ENCODE assay signal across 29 cellular contexts in the genomic region with DNA sequence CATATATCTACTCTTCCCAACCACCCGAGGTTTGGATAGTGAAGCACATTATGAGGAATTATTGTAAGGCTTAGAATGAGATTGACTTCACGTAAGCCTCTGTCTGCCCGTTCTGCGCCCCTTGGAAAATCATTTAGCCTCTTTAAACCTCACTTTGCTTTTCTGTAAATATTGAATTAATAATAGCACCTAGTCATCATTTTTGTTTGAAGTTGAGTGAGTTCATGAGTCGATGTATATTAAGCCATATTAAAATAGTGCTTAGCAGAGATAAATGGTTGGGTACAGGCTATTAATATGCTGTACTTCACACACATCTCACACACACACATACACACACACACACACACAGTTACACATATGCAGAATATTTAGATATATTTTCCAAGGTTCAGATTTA.
DNase-seq lines count a peak whose midpoint lies in the region; ATAC-seq, FAIRE-seq and TF ChIP-seq lines count a peak whose summit lies in the region.
"Had no signal": no experiment of that assay in that cellular context is flagged by ENCODE, and none has a peak within 500 bp of the region (broad histone marks: within the 10 kb centered on the region; RNA-seq: fewer than 3 reads in every experiment).

No MANE protein-coding gene starts in this region.

- TF ChIP-seq CTCF in HepG2 (CRISPR knock-in tag; IDR thresholded peaks at IDR 0.05): no peak
- TF ChIP-seq CTCF in right lobe of liver (IDR thresholded peaks at IDR 0.05): no peak
- no peak for TF ChIP-seq CTCF in A549 (IDR thresholded peaks at IDR 0.05)

- H4K20me1 ChIP-seq in HepG2 (ENCODE audit: insufficient read depth, low read length): no peaks in the 10 kb centered on the region
- H4K20me1 ChIP-seq: BLaER1; BLaER1 treated with 17β-estradiol and CSF1 and Interleukin-3, amounts not matched to agents 10 nM and 100 nM had no signal

- no peak overlapping the region for H3K4me3 ChIP-seq in HepG2 (replicated peaks in 1 of 3; ENCODE audit: insufficient read depth in 1 of 3, low read depth in 2 of 3, low read length in 3 of 3)
- no peak overlapping the region for H3K4me3 ChIP-seq in right lobe of liver
- no peak overlapping the region for H3K4me3 ChIP-seq in A549
- H3K4me3 ChIP-seq: BLaER1; BLaER1 treated with 17β-estradiol and CSF1 and Interleukin-3, amounts not matched to agents 10 nM and 100 nM had no signal

- BruUV-seq in HepG2 (replicated peaks; lab: Mats Ljungman, UMichigan): no TSS peak

- H3K9ac ChIP-seq in HepG2 (ENCODE audit: insufficient read depth, low read depth, low read length): no peak overlapping the region
- H3K9ac ChIP-seq: BLaER1; BLaER1 treated with 17β-estradiol and CSF1 and Interleukin-3, amounts not matched to agents 10 nM and 100 nM had no signal

- WGBS in HepG2 (ENCODE audit: low lambda C conversion rate): 7% methylated on average over 5 of the region's 5 CpGs
- WGBS in right lobe of liver (ENCODE audit: insufficient coverage, low coverage, low lambda C conversion rate, missing lambda C conversion rate): 54% methylated on average over 5 of the region's 5 CpGs
- WGBS in A549 (ENCODE audit: missing lambda C conversion rate): 61% methylated on average over 5 of the region's 5 CpGs

- no peaks in the 10 kb centered on the region for H3K79me2 ChIP-seq in HepG2 (ENCODE audit: insufficient read depth, low read length)

- intact Hi-C loops in HepG2 (cut with micrococcal nuclease; ENCODE audit: unreplicated experiment) (no loop called here), right lobe of liver (cut with DNase I) (no loop called here)

- H3K27me3 ChIP-seq in HepG2 (ENCODE audit: control insufficient read depth in 1 of 2, insufficient read depth in 2 of 2, low read length in 2 of 2) (no peaks in the 10 kb centered on the region), right lobe of liver (no peaks in the 10 kb centered on the region)
- H3K27me3 ChIP-seq: BE2C; BLaER1; BLaER1 treated with 17β-estradiol and CSF1 and Interleukin-3, amounts not matched to agents 10 nM and 100 nM had no signal

- TF ChIP-seq RAD21 in HepG2 (CRISPR knock-in tag; IDR thresholded peaks at IDR 0.05) (no peak), A549 (conservative IDR thresholded peaks at IDR 0.05 in 1 of 2, IDR thresholded peaks at IDR 0.05 in 1 of 2) (no peak)

- H3K4me2 ChIP-seq in HepG2 (ENCODE audit: low read depth, low read length): no peak overlapping the region
- no peak overlapping the region for H3K4me2 ChIP-seq in A549
- H3K4me2 ChIP-seq: BLaER1; BLaER1 treated with 17β-estradiol and CSF1 and Interleukin-3, amounts not matched to agents 10 nM and 100 nM had no signal

- CTCF ChIA-PET in HepG2 (lab: Yijun Ruan, JAX; ENCODE audit: low intra/inter-chr PET ratio, low total read pairs) (no interaction called here), A549 (lab: Yijun Ruan, JAX) (no interaction called here)

- in situ Hi-C loops in HepG2 (cut with HindIII; ENCODE audit: extremely low pct_ligation_motif_present, low pct_unique_long_range_greater_than_20kb): no loop called here

- ATAC-seq in HepG2 (no peak), right lobe of liver (no peak), A549 (no peak)
- ATAC-seq: CD8-positive, alpha-beta T cell had no signal

- DNase-seq in HepG2 (ENCODE audit: low spot score) (no peak), right lobe of liver (no peak), A549 (ENCODE audit: low read depth in 1 of 2, low spot score in 1 of 2) (no peak), iPS-NIHi7 (ENCODE audit: extremely low spot score) (no peak)
- DNase-seq: 8988T; ACHN; AML-193; BE2C; C1 segment of cervical spinal cord; Caco-2; Calu3; CD4-positive, alpha-beta memory T cell; CD4-positive, alpha-beta T cell; CD4-positive, CD25-positive, alpha-beta regulatory T cell; CD8-positive, alpha-beta memory T cell; CD8-positive, alpha-beta T cell; COR-L47; DMS 273 treated with DMSO at 0.1 percent for 48 hours; DMS153; DMS53; DMS79; DMS79 treated with DMSO at 0.1 percent for 48 hours; DND-41; EL had no signal

- no peak for TF ChIP-seq EP300 in HepG2 (IDR thresholded peaks at IDR 0.05; ENCODE audit: low read depth in 2 of 2, low read length in 2 of 2)
- TF ChIP-seq EP300 in HepG2 (CRISPR knock-in tag; IDR thresholded peaks at IDR 0.05; ENCODE audit: borderline replicate concordance): no peak
- TF ChIP-seq EP300 in A549 (IDR thresholded peaks at IDR 0.05): no peak

- no peaks in the 10 kb centered on the region for H3K4me1 ChIP-seq in HepG2 (ENCODE audit: insufficient read depth, low read length)
- H3K4me1 ChIP-seq in right lobe of liver: no peaks in the 10 kb centered on the region
- no peaks in the 10 kb centered on the region for H3K4me1 ChIP-seq in A549
- H3K4me1 ChIP-seq: BE2C; BLaER1; BLaER1 treated with 17β-estradiol and CSF1 and Interleukin-3, amounts not matched to agents 10 nM and 100 nM; Caco-2 had no signal

- POLR2A ChIA-PET in HepG2 (lab: Yijun Ruan, JAX) (no interaction called here), A549 (lab: Yijun Ruan, JAX) (no interaction called here)

- H2AFZ ChIP-seq in HepG2 (ENCODE audit: low read length): no peak overlapping the region

- TF ChIP-seq POLR2A in HepG2 (IDR thresholded peaks at IDR 0.05; ENCODE audit: insufficient read depth in 1 of 2, low read depth in 2 of 2, low read length in 2 of 2) (no peak), right lobe of liver (IDR thresholded peaks at IDR 0.05) (no peak), A549 (IDR thresholded peaks at IDR 0.05; ENCODE audit: low read length) (no peak)

- no peaks in the 10 kb centered on the region for H3K9me3 ChIP-seq in HepG2 (ENCODE audit: low read length)
- no peaks in the 10 kb centered on the region for H3K9me3 ChIP-seq in right lobe of liver
- H3K9me3 ChIP-seq in A549: no peaks in the 10 kb centered on the region
- H3K9me3 ChIP-seq: BE2C; BLaER1; BLaER1 treated with 17β-estradiol and CSF1 and Interleukin-3, amounts not matched to agents 10 nM and 100 nM; Caco-2 had no signal

- H3K36me3 ChIP-seq in HepG2 (replicated peaks in 1 of 2; ENCODE audit: control insufficient read depth in 1 of 2, insufficient read depth in 2 of 2, low read length in 2 of 2) (no peaks in the 10 kb centered on the region), right lobe of liver (no peaks in the 10 kb centered on the region)
- H3K36me3 ChIP-seq: BE2C; BLaER1; BLaER1 treated with 17β-estradiol and CSF1 and Interleukin-3, amounts not matched to agents 10 nM and 100 nM had no signal

- H3K27ac ChIP-seq in HepG2 (ENCODE audit: extremely low read length, insufficient read depth, low read length): no peak overlapping the region
- no peak overlapping the region for H3K27ac ChIP-seq in right lobe of liver
- no peak overlapping the region for H3K27ac ChIP-seq in A549
- H3K27ac ChIP-seq: 22Rv1; BLaER1; BLaER1 treated with 17β-estradiol and CSF1 and Interleukin-3, amounts not matched to agents 10 nM and 100 nM; C4-2B had no signal

- FAIRE-seq in HepG2 (lab: Jason Lieb, UNC) (no peak), A549 (lab: Jason Lieb, UNC) (no peak)
- FAIRE-seq: A204.1 had no signal

TF ChIP-seq in HepG2, 621 proteins besides CTCF, POLR2A, EP300 and RAD21:
- TF ChIP-seq MTF1 (CRISPR knock-in tag; IDR thresholded peaks at IDR 0.05) (no peak), MAFK (conservative IDR thresholded peaks at IDR 0.05 in 1 of 2, IDR thresholded peaks at IDR 0.05 in 1 of 2; ENCODE audit: low read length in 2 of 2) (peak; percentile 43 to 65), MAFF (IDR thresholded peaks at IDR 0.05; ENCODE audit: low read depth, low read length) (peak; percentile 50)

TF ChIP-seq in A549, 52 proteins besides CTCF, POLR2A, EP300 and RAD21:
- TF ChIP-seq MAFK (IDR thresholded peaks at IDR 0.05; ENCODE audit: partially characterized antibody): peak; percentile 8
- no peak for TF ChIP-seq FOXS1 (CRISPR knock-in tag; IDR thresholded peaks at IDR 0.05)
TF ChIP-seq in A549: peak in this region for 1.
